1 cellular context compared by ENCODE assay signal in genomic region chr16:1874854-1875253, GRCh38.
TF ChIP-seq lines count a peak whose summit lies in the region.

No MANE protein-coding gene starts in this region.

TF ChIP-seq in K562, 482 proteins besides CTCF, POLR2A, EP300 and RAD21:
- TF ChIP-seq ZNF282 (CRISPR knock-in tag; IDR thresholded peaks at IDR 0.05) (no peak), SETDB1 (IDR thresholded peaks at IDR 0.05; ENCODE audit: low read length) (no peak), FIP1L1 (IDR thresholded peaks at IDR 0.05; ENCODE audit: low read depth, low read length, poor library complexity, severe bottlenecking) (no peak), TEAD2 (tag; IDR thresholded peaks at IDR 0.05) (no peak), MEIS2 (IDR thresholded peaks at IDR 0.05; ENCODE audit: partially characterized antibody) (peak; percentile 70), MAZ (CRISPR knock-in tag; conservative IDR thresholded peaks at IDR 0.05 in 1 of 2, IDR thresholded peaks at IDR 0.05 in 1 of 2) (no peak), PBX2 (CRISPR knock-in tag; IDR thresholded peaks at IDR 0.05; ENCODE audit: low read depth) (no peak), PBX2 (tag; conservative IDR thresholded peaks at IDR 0.05; ENCODE audit: low read depth) (peak; percentile 32; the same call in 1 of the 2 replicates), GABPA (tag; conservative IDR thresholded peaks at IDR 0.05; ENCODE audit: low read depth) (no peak), HCFC1 (IDR thresholded peaks at IDR 0.05; ENCODE audit: low read depth, low read length) (no peak), FOXP1 (CRISPR knock-in tag; IDR thresholded peaks at IDR 0.05) (no peak), FOS (IDR thresholded peaks at IDR 0.05; ENCODE audit: extremely low read depth, insufficient read length) (no peak)
- TF ChIP-seq, protein P1, sequence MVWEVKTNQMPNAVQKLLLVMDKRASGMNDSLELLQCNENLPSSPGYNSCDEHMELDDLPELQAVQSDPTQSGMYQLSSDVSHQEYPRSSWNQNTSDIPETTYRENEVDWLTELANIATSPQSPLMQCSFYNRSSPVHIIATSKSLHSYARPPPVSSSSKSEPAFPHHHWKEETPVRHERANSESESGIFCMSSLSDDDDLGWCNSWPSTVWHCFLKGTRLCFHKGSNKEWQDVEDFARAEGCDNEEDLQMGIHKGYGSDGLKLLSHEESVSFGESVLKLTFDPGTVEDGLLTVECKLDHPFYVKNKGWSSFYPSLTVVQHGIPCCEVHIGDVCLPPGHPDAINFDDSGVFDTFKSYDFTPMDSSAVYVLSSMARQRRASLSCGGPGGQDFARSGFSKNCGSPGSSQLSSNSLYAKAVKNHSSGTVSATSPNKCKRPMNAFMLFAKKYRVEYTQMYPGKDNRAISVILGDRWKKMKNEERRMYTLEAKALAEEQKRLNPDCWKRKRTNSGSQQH (CRISPR knock-in tag; IDR thresholded peaks at IDR 0.05) = no peak
- TF ChIP-seq, protein P2, sequence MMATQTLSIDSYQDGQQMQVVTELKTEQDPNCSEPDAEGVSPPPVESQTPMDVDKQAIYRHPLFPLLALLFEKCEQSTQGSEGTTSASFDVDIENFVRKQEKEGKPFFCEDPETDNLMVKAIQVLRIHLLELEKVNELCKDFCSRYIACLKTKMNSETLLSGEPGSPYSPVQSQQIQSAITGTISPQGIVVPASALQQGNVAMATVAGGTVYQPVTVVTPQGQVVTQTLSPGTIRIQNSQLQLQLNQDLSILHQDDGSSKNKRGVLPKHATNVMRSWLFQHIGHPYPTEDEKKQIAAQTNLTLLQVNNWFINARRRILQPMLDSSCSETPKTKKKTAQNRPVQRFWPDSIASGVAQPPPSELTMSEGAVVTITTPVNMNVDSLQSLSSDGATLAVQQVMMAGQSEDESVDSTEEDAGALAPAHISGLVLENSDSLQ (IDR thresholded peaks at IDR 0.05) = peak; percentile 61
- TF ChIP-seq, protein P3, sequence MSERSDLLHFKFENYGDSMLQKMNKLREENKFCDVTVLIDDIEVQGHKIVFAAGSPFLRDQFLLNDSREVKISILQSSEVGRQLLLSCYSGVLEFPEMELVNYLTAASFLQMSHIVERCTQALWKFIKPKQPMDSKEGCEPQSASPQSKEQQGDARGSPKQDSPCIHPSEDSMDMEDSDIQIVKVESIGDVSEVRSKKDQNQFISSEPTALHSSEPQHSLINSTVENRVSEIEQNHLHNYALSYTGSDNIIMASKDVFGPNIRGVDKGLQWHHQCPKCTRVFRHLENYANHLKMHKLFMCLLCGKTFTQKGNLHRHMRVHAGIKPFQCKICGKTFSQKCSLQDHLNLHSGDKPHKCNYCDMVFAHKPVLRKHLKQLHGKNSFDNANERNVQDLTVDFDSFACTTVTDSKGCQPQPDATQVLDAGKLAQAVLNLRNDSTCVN (CRISPR knock-in tag; IDR thresholded peaks at IDR 0.05) = no peak
